In the genomic region with DNA sequence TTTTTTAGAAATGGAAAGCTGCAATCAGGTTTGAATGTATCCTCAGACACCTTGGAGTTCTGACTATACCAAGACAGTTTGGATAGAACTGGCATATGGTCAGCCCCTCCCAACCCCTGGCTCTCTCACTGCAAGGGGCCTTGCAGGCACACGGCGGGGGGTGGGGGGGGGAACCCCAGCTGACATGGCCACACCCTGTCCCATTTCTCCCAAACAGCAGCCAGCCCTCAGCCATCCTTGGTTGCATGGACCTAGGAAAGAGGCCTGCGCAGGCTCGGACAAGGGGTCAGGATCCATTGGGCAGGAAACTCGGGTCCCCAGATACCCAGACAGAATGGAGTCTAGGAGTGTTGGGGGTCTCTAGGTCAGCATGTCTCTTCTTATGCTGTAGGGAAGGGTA, we compare ENCODE assay signal across 2 cellular contexts.
TF ChIP-seq lines count a peak whose summit lies in the region.

No MANE protein-coding gene starts in this region.

TF ChIP-seq in HCT116, 20 proteins besides CTCF, POLR2A, EP300 and RAD21:
- TF ChIP-seq ZBTB33 (IDR thresholded peaks at IDR 0.05; ENCODE audit: extremely low read depth, insufficient replicate concordance, low read length): no peak

TF ChIP-seq in GM12878, 131 proteins besides CTCF, POLR2A, EP300 and RAD21:
- TF ChIP-seq, protein P1, sequence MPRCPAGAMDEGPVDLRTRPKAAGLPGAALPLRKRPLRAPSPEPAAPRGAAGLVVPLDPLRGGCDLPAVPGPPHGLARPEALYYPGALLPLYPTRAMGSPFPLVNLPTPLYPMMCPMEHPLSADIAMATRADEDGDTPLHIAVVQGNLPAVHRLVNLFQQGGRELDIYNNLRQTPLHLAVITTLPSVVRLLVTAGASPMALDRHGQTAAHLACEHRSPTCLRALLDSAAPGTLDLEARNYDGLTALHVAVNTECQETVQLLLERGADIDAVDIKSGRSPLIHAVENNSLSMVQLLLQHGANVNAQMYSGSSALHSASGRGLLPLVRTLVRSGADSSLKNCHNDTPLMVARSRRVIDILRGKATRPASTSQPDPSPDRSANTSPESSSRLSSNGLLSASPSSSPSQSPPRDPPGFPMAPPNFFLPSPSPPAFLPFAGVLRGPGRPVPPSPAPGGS (IDR thresholded peaks at IDR 0.05; ENCODE audit: borderline replicate concordance, insufficient read depth, low read depth, low read length, poor library complexity, severe bottlenecking): no peak
- no peak for TF ChIP-seq SMARCA5 (IDR thresholded peaks at IDR 0.05)
- no peak for TF ChIP-seq ZZZ3 (IDR thresholded peaks at IDR 0.05; ENCODE audit: control insufficient read depth, insufficient read length, low read depth)
- no peak for TF ChIP-seq BMI1 (IDR thresholded peaks at IDR 0.05; ENCODE audit: borderline replicate concordance)
- TF ChIP-seq JUND (IDR thresholded peaks at IDR 0.05; ENCODE audit: low read depth, low read length): no peak
- TF ChIP-seq, protein P2, sequence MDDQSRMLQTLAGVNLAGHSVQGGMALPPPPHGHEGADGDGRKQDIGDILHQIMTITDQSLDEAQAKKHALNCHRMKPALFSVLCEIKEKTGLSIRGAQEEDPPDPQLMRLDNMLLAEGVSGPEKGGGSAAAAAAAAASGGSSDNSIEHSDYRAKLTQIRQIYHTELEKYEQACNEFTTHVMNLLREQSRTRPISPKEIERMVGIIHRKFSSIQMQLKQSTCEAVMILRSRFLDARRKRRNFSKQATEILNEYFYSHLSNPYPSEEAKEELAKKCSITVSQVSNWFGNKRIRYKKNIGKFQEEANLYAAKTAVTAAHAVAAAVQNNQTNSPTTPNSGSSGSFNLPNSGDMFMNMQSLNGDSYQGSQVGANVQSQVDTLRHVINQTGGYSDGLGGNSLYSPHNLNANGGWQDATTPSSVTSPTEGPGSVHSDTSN (IDR thresholded peaks at IDR 0.05; ENCODE audit: insufficient replicate concordance, low read depth, low read length): no peak
- no peak for TF ChIP-seq FOXM1 (IDR thresholded peaks at IDR 0.05; ENCODE audit: low read depth, low read length)
- TF ChIP-seq, protein P3, sequence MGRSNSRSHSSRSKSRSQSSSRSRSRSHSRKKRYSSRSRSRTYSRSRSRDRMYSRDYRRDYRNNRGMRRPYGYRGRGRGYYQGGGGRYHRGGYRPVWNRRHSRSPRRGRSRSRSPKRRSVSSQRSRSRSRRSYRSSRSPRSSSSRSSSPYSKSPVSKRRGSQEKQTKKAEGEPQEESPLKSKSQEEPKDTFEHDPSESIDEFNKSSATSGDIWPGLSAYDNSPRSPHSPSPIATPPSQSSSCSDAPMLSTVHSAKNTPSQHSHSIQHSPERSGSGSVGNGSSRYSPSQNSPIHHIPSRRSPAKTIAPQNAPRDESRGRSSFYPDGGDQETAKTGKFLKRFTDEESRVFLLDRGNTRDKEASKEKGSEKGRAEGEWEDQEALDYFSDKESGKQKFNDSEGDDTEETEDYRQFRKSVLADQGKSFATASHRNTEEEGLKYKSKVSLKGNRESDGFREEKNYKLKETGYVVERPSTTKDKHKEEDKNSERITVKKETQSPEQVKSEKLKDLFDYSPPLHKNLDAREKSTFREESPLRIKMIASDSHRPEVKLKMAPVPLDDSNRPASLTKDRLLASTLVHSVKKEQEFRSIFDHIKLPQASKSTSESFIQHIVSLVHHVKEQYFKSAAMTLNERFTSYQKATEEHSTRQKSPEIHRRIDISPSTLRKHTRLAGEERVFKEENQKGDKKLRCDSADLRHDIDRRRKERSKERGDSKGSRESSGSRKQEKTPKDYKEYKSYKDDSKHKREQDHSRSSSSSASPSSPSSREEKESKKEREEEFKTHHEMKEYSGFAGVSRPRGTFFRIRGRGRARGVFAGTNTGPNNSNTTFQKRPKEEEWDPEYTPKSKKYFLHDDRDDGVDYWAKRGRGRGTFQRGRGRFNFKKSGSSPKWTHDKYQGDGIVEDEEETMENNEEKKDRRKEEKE (IDR thresholded peaks at IDR 0.05): no peak
- no peak for TF ChIP-seq CUX1 (IDR thresholded peaks at IDR 0.05; ENCODE audit: insufficient replicate concordance, low read depth, low read length)
- no peak for TF ChIP-seq CHD4 (IDR thresholded peaks at IDR 0.05)
- TF ChIP-seq ZBED1 (IDR thresholded peaks at IDR 0.05; ENCODE audit: borderline replicate concordance): no peak
- TF ChIP-seq, protein P4, sequence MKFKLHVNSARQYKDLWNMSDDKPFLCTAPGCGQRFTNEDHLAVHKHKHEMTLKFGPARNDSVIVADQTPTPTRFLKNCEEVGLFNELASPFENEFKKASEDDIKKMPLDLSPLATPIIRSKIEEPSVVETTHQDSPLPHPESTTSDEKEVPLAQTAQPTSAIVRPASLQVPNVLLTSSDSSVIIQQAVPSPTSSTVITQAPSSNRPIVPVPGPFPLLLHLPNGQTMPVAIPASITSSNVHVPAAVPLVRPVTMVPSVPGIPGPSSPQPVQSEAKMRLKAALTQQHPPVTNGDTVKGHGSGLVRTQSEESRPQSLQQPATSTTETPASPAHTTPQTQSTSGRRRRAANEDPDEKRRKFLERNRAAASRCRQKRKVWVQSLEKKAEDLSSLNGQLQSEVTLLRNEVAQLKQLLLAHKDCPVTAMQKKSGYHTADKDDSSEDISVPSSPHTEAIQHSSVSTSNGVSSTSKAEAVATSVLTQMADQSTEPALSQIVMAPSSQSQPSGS (IDR thresholded peaks at IDR 0.05; ENCODE audit: low read length): no peak
- TF ChIP-seq STAT3 (IDR thresholded peaks at IDR 0.05; ENCODE audit: low read depth, low read length): no peak
- TF ChIP-seq ZNF622 (IDR thresholded peaks at IDR 0.05): no peak
- TF ChIP-seq PRDM15 (CRISPR knock-in tag; IDR thresholded peaks at IDR 0.05): no peak
- no peak for TF ChIP-seq MYB (IDR thresholded peaks at IDR 0.05; ENCODE audit: borderline replicate concordance, low read depth, low read length)
- no peak for TF ChIP-seq SUPT20H (IDR thresholded peaks at IDR 0.05; ENCODE audit: borderline replicate concordance, control insufficient read depth, low read depth, low read length)
- TF ChIP-seq ELK1 (IDR thresholded peaks at IDR 0.05; ENCODE audit: low read depth, low read length): no peak
- no peak for TF ChIP-seq WRNIP1 (IDR thresholded peaks at IDR 0.05; ENCODE audit: borderline replicate concordance, low read depth, low read length)
